Comparison of ENCODE assay signal across 21 cellular contexts in the genomic region with DNA sequence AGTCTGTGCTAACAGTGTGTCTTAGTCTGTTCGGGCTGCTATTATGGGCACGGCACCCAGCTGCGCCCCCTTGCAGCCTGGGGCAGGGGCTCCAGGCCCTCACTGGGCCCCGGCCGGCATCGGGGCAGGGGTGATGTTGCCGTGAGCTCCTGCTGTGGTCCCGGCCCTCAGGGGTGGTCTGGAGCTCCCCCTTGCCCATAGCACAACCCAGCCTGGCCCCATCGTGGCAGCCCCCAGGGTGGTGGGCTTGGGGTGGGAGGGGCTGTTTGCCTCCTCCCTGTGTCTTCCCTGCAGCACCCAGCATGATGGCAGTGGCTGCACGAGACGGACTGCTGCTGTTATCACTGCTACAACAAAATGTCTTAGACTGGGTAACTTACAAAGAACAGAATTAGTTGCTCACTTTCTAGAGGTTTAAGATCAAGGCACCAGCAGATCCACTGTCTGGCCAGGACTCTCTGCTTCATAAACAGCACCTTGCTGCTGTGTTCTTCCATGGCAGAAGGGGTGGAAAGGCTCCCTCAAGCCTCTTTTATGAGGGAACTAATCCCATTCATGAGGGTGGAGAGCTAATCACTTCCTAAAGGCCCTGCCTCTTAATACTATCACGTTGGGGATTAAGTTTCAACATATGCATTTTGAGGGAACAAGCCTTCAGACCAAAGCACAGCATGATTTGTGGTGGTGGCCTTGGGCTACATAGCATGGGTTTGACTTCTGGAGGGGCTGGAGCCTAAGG.
"Had no signal": no experiment of that assay in that cellular context is flagged by ENCODE, and none has a peak within 500 bp of the region (broad histone marks: within the 10 kb centered on the region; RNA-seq: fewer than 3 reads in every experiment).

No MANE protein-coding gene starts in this region.

- H3K4me3 ChIP-seq: coronary artery, lower lobe of right lung, sigmoid colon, thyroid gland had no signal

- H3K27me3 ChIP-seq: sigmoid colon, thyroid gland had no signal

- H3K9me3 ChIP-seq: lower lobe of right lung, sigmoid colon, thyroid gland had no signal

- H3K9me3 Mint-ChIP-seq: activated CD4-positive, alpha-beta T cell treated with anti-CD3 and anti-CD28 coated beads, Interleukin-2, amount 10 ng/mL, durations not matched to agents 24 days and 14 days; activated CD8-positive, alpha-beta T cell treated with anti-CD3 and anti-CD28 coated beads for 36 hours; activated naive CD8-positive, alpha-beta T cell treated with anti-CD3 and anti-CD28 coated beads, Interleukin-2, amount 50 U/mL, for 24 hours; activated T-helper 17 cell treated with anti-CD3 and anti-CD28 coated beads, Interleukin-2, amount 50 U/mL, for 72 hours; natural killer cell; stimulated activated naive B cell treated with anti-CD40 and anti-IgM and Interleukin-4, amounts not matched to agents 10 μg/mL and 1 μg/mL and 100 μg/mL, for 72 hours; T-helper 2 cell treated with Interferon-gamma antibody and Interleukin-4, amounts not matched to agents 5 μg/mL and 100 μg/mL, for 36 hours had no signal

- DNase-seq: activated CD4-positive, alpha-beta T cell treated with anti-CD3 and anti-CD28 coated beads, Interleukin-2, amount 10 ng/mL, durations not matched to agents 24 days and 14 days; activated CD8-positive, alpha-beta T cell treated with anti-CD3 and anti-CD28 coated beads for 36 hours; activated naive CD4-positive, alpha-beta T cell; activated naive CD8-positive, alpha-beta T cell treated with anti-CD3 and anti-CD28 coated beads, Interleukin-2, amount 50 U/mL, for 24 hours; activated T-cell treated with anti-CD3 and anti-CD28 coated beads, Interleukin-2, amount 50 U/mL, for 1 hour; anterior cingulate cortex; erythroblast; foreskin melanocyte; glutamatergic neuron; hippocampal formation; left colon; lower lobe of right lung; natural killer cell; nucleus accumbens; sigmoid colon; stimulated activated CD4-positive, alpha-beta T cell treated with anti-CD3 and anti-CD28 coated beads, Interleukin-4, amount 100 ng/mL, for 24 hours; stimulated activated naive B cell treated with anti-CD40 and anti-IgM and Interleukin-4, amounts not matched to agents 10 μg/mL and 1 μg/mL and 100 μg/mL, for 72 hours; thyroid gland had no signal

- H3K36me3 ChIP-seq: lower lobe of right lung, sigmoid colon, thyroid gland had no signal

- H3K27me3 Mint-ChIP-seq: activated CD4-positive, alpha-beta T cell treated with anti-CD3 and anti-CD28 coated beads, Interleukin-2, amount 10 ng/mL, durations not matched to agents 24 days and 14 days; activated CD8-positive, alpha-beta T cell treated with anti-CD3 and anti-CD28 coated beads for 36 hours had no signal

- H3K36me3 Mint-ChIP-seq: natural killer cell; stimulated activated naive B cell treated with anti-CD40 and anti-IgM and Interleukin-4, amounts not matched to agents 10 μg/mL and 1 μg/mL and 100 μg/mL, for 72 hours had no signal

- H3K4me1 Mint-ChIP-seq: activated CD4-positive, alpha-beta T cell treated with anti-CD3 and anti-CD28 coated beads, Interleukin-2, amount 10 ng/mL, durations not matched to agents 24 days and 14 days; activated naive CD8-positive, alpha-beta T cell treated with anti-CD3 and anti-CD28 coated beads, Interleukin-2, amount 50 U/mL, for 24 hours; activated T-helper 17 cell treated with anti-CD3 and anti-CD28 coated beads, Interleukin-2, amount 50 U/mL, for 72 hours; stimulated activated naive B cell treated with anti-CD40 and anti-IgM and Interleukin-4, amounts not matched to agents 10 μg/mL and 1 μg/mL and 100 μg/mL, for 72 hours had no signal

- H3K27ac ChIP-seq: coronary artery, lower lobe of right lung, sigmoid colon, thyroid gland had no signal

- ATAC-seq: activated CD8-positive, alpha-beta T cell treated with anti-CD3 and anti-CD28 coated beads for 36 hours; activated naive CD8-positive, alpha-beta T cell treated with anti-CD3 and anti-CD28 coated beads, Interleukin-2, amount 50 U/mL, for 24 hours; activated T-helper 17 cell treated with anti-CD3 and anti-CD28 coated beads, Interleukin-2, amount 50 U/mL, for 72 hours; left colon; stimulated activated naive B cell treated with anti-CD40 and anti-IgM and Interleukin-4, amounts not matched to agents 10 μg/mL and 1 μg/mL and 100 μg/mL, for 72 hours had no signal

- H3K27ac Mint-ChIP-seq: activated CD4-positive, alpha-beta T cell treated with anti-CD3 and anti-CD28 coated beads, Interleukin-2, amount 10 ng/mL, durations not matched to agents 24 days and 14 days; activated CD8-positive, alpha-beta T cell treated with anti-CD3 and anti-CD28 coated beads for 36 hours; activated naive CD8-positive, alpha-beta T cell treated with anti-CD3 and anti-CD28 coated beads, Interleukin-2, amount 50 U/mL, for 24 hours; activated T-helper 17 cell treated with anti-CD3 and anti-CD28 coated beads, Interleukin-2, amount 50 U/mL, for 72 hours; natural killer cell; stimulated activated naive B cell treated with anti-CD40 and anti-IgM and Interleukin-4, amounts not matched to agents 10 μg/mL and 1 μg/mL and 100 μg/mL, for 72 hours; T-helper 2 cell treated with Interferon-gamma antibody and Interleukin-4, amounts not matched to agents 5 μg/mL and 100 μg/mL, for 36 hours had no signal

- H3K4me3 Mint-ChIP-seq: activated CD4-positive, alpha-beta T cell treated with anti-CD3 and anti-CD28 coated beads, Interleukin-2, amount 10 ng/mL, durations not matched to agents 24 days and 14 days; activated CD8-positive, alpha-beta T cell treated with anti-CD3 and anti-CD28 coated beads for 36 hours; activated naive CD8-positive, alpha-beta T cell treated with anti-CD3 and anti-CD28 coated beads, Interleukin-2, amount 50 U/mL, for 24 hours; activated T-helper 17 cell treated with anti-CD3 and anti-CD28 coated beads, Interleukin-2, amount 50 U/mL, for 72 hours; natural killer cell; stimulated activated naive B cell treated with anti-CD40 and anti-IgM and Interleukin-4, amounts not matched to agents 10 μg/mL and 1 μg/mL and 100 μg/mL, for 72 hours; T-helper 2 cell treated with Interferon-gamma antibody and Interleukin-4, amounts not matched to agents 5 μg/mL and 100 μg/mL, for 36 hours had no signal
